In genomic region chr3:47282424-47283192, GRCh38 we compare ENCODE assay signal across 8 cellular contexts. TPM values are rescaled to one million over a fixed set of nuclear protein-coding genes. Genes with fewer than 3 reads are reported as not detected.
A peak's percentile ranks its signal among the peaks of the same experiment; 100 is the strongest.
DNase-seq lines count a peak whose midpoint lies in the region; ATAC-seq and TF ChIP-seq lines count a peak whose summit lies in the region.

Gene KIF9, minus strand, starts transcription at chr3:47282799. Its CDS starts 5,425 bp downstream, at chr3:47277374.
Gene KLHL18, plus strand, starts transcription at chr3:47282944. Its CDS starts 22 bp downstream, at chr3:47282966.

- no peaks in the 10 kb centered on the region for H3K27me3 Mint-ChIP-seq in activated B cell treated with CpG ODN at 0.5 μM for 24 hours

- intact Hi-C loops in activated B cell treated with CpG ODN at 0.5 μM for 24 hours (cut with micrococcal nuclease): loop anchor here (1.0 to 5.0 kb wide), 9 partner anchors 9 to 744 kb away; partner anchors contain the start of genes CCDC12, PTPN23, SETD2 and SMARCC1
- intact Hi-C loops in spleen (cut with DNase I; ENCODE audit: low total_unique reads): no loop called here

- peak; percentile 67 for ATAC-seq in GM18873 (IDR thresholded peaks at IDR 0.05; ENCODE audit: low FRiP score, unreplicated experiment)
- peak; percentile 70 for ATAC-seq in HG03135 (IDR thresholded peaks at IDR 0.05; ENCODE audit: unreplicated experiment)
- ATAC-seq in activated B cell treated with CpG ODN at 0.5 μM for 24 hours (ENCODE audit: low read depth): peak; percentile 82

- POLR2A ChIA-PET in activated B cell treated with CpG ODN at 0.5 μM for 24 hours (lab: Charles Lee): interaction anchor here (0.6 to 1.9 kb wide), 10 partner anchors 8 to 624 kb away, joined by 3 to 12 read pairs (median 6); partner anchors contain the start of genes PTPN23 and SETD2

- H3K9me3 Mint-ChIP-seq in activated B cell treated with CpG ODN at 0.5 μM for 24 hours: no peaks in the 10 kb centered on the region

- peak within 1 kb of the TSS; percentile 99 for H3K27ac Mint-ChIP-seq in activated B cell treated with CpG ODN at 0.5 μM for 24 hours

- H3K9me3 ChIP-seq in spleen: no peaks in the 10 kb centered on the region

- peak within 1 kb of the TSS; percentile 100 for H3K4me3 Mint-ChIP-seq in activated B cell treated with CpG ODN at 0.5 μM for 24 hours

- DNase-seq in AG08395 (ENCODE audit: low spot score) (peak; percentile 96), NCI-H2227 treated with DMSO at 0.1 percent for 48 hours (lab: John Stamatoyannopoulos, UW) (peak; percentile 91), activated B cell treated with CpG ODN at 0.5 μM for 24 hours (peak; percentile 93), caudate nucleus (lab: John Stamatoyannopoulos, UW) (peak; percentile 53 to 99 (median 94)), inferior parietal cortex (ENCODE audit: extremely low spot score) (peak; percentile 97), spleen (peak; percentile 99)

- no peaks in the 10 kb centered on the region for H3K27me3 ChIP-seq in spleen (replicated peaks in 1 of 7)

- H3K36me3 Mint-ChIP-seq in activated B cell treated with CpG ODN at 0.5 μM for 24 hours (ENCODE audit: low read depth): peaks cover 23% of the 10 kb centered on the region

- CTCF ChIA-PET in activated B cell treated with CpG ODN at 0.5 μM for 24 hours (lab: Charles Lee): interaction anchor here (1.4 to 1.8 kb wide), 4 partner anchors 9 to 118 kb away, joined by 4 to 6 read pairs (median 4); no protein-coding TSS in a partner anchor

- peak within 1 kb of the TSS; percentile 78 to 95 (median 84) for H3K4me3 ChIP-seq in spleen

- peak in 2 of 3 donors; percentile 3 to 60 for TF ChIP-seq POLR2A in spleen (IDR thresholded peaks at IDR 0.05)

- H3K4me1 Mint-ChIP-seq in activated B cell treated with CpG ODN at 0.5 μM for 24 hours: peaks cover 53% of the 10 kb centered on the region

- 0 to 1% (median 0%) methylated on average over 50 to 82 of the region's 82 CpGs for WGBS in spleen, 5 donors

- H3K27ac ChIP-seq in caudate nucleus (ENCODE audit: low read depth, low read length) (peak within 1 kb of the TSS; percentile 99), spleen (peak within 1 kb of the TSS; percentile 79 to 97 (median 94))

- H3K36me3 ChIP-seq in spleen: peaks cover 0 to 10% (median 3%) of the 10 kb centered on the region in 6 donors

- peaks cover 29 to 63% (median 49%) of the 10 kb centered on the region in 6 donors for H3K4me1 ChIP-seq in spleen

- TF ChIP-seq CTCF in activated B cell treated with CpG ODN at 0.5 μM for 24 hours (IDR thresholded peaks at IDR 0.05) (no peak), spleen (IDR thresholded peaks at IDR 0.05 in 8 of 11, conservative IDR thresholded peaks at IDR 0.05 in 3 of 11) (peak in 1 of 11 experiments; percentile 13)

RNA-seq across cellular contexts. Expression of gene KIF9, which starts in this region (rescaled TPM):
- total RNA-seq in activated B cell treated with CpG ODN at 0.5 μM for 24 hours (2.3 and 2.5 TPM in 2 replicates), spleen (10 to 100 TPM in 2 of 7 donors, 1 to 10 TPM in 5; 3.9 to 15.8 (median 6.6) TPM)
- 10 to 100 TPM in 1 of 3 donors, 1 to 10 TPM in 2; 3.8 to 12.3 (median 6.8) TPM for polyA plus RNA-seq in spleen

RNA-seq across cellular contexts. Expression of gene KLHL18, which starts in this region (rescaled TPM):
- total RNA-seq in activated B cell treated with CpG ODN at 0.5 μM for 24 hours: 36.6 and 38.0 TPM in 2 replicates
- total RNA-seq in spleen: 10 to 100 TPM; 22.0 to 44.6 (median 31.3) TPM
- 10 to 100 TPM; 19.2 to 28.3 (median 26.9) TPM for polyA plus RNA-seq in spleen

Comparison
In these comparisons a context has a peak if more than half of its experiments do, and no peak if none do; other contexts are left out.
1. Peak in every context shown above with its lines: DNase-seq, ATAC-seq, H3K4me3 ChIP-seq and H3K27ac ChIP-seq.